18 cellular contexts compared by ENCODE assay signal in genomic region chr1:156868341-156868740, GRCh38. TPM values are rescaled to one million over a fixed set of nuclear protein-coding genes. Genes with fewer than 3 reads are reported as not detected.
DNase-seq lines count a peak whose midpoint lies in the region; ATAC-seq and TF ChIP-seq lines count a peak whose summit lies in the region.
"Had no signal": no experiment of that assay in that cellular context is flagged by ENCODE, and none has a peak within 500 bp of the region (broad histone marks: within the 10 kb centered on the region; RNA-seq: fewer than 3 reads in every experiment).

No MANE protein-coding gene starts in this region.

- H3K4me3 ChIP-seq in IMR-90 (ENCODE audit: insufficient read depth, low read depth, low read length) (no peak overlapping the region), OCI-LY3 (ENCODE audit: low read length) (no peak overlapping the region)
- H3K4me3 ChIP-seq: GM23248 had no signal

- H2BK5ac ChIP-seq in IMR-90 (ENCODE audit: low read depth, low read length, poor library complexity, severe bottlenecking), result no peak overlapping the region

- intact Hi-C loops in IMR-90 (cut with micrococcal nuclease), result no loop called here

- H2AFZ ChIP-seq in IMR-90 (replicated peaks; ENCODE audit: low read length, poor library complexity) (no peak overlapping the region), OCI-LY3 (ENCODE audit: low read depth, low read length) (no peak overlapping the region)
- H2AFZ ChIP-seq: GM23248 had no signal

- no peak overlapping the region for H2AK9ac ChIP-seq in IMR-90 (replicated peaks; ENCODE audit: low read depth, low read length, poor library complexity)

- H2AK5ac ChIP-seq in IMR-90 (ENCODE audit: low read depth, low read length), result peak overlapping the region; percentile 21; the same call in 1 of the 2 replicates

- dilution Hi-C loops in IMR-90 (cut with HindIII; ENCODE audit: low sequenced_read_pairs, unreplicated experiment), result no loop called here

- peaks cover 62% of the 10 kb centered on the region for H3K4me1 Mint-ChIP-seq in glutamatergic neuron (ENCODE audit: low read depth, unreplicated experiment)
- peaks cover 77% of the 10 kb centered on the region for H3K4me1 Mint-ChIP-seq in nephron progenitor cell

- no peak overlapping the region for H2BK15ac ChIP-seq in IMR-90 (ENCODE audit: low read depth, low read length)

- H3K27me3 Mint-ChIP-seq in glutamatergic neuron (ENCODE audit: unreplicated experiment), result peaks cover 17% of the 10 kb centered on the region
- peaks cover 36% of the 10 kb centered on the region for H3K27me3 Mint-ChIP-seq in nephron progenitor cell (ENCODE audit: low read depth, poor library complexity)

- no peak overlapping the region for H3K23ac ChIP-seq in IMR-90 (ENCODE audit: low read depth, low read length)

- no peaks in the 10 kb centered on the region for H3K9me3 ChIP-seq in IMR-90 (ENCODE audit: control insufficient read depth, insufficient read depth, low read length)
- H3K9me3 ChIP-seq in OCI-LY3 (ENCODE audit: insufficient read depth, low read length), result no peaks in the 10 kb centered on the region

- no TSS peak for BruUV-seq in IMR-90 (replicated peaks; lab: Mats Ljungman, UMichigan)

- 80% methylated on average over 7 of the region's 13 CpGs; no CpG with 5 or more reads in 1 of the 2 experiments for WGBS in IMR-90 (ENCODE audit: extremely low coverage in 2 of 2, insufficient read length in 1 of 2), 2 experiments

- H3K27ac ChIP-seq in IMR-90 (ENCODE audit: insufficient read depth, low read length) (no peak overlapping the region), OCI-LY3 (ENCODE audit: low read length) (no peak overlapping the region)
- H3K27ac ChIP-seq: GM23248 had no signal

- no peaks in the 10 kb centered on the region for H3K79me1 ChIP-seq in IMR-90 (ENCODE audit: low read depth in 1 of 2, low read length in 2 of 2)

- no peak overlapping the region for H3K14ac ChIP-seq in IMR-90 (replicated peaks; ENCODE audit: low read depth, low read length)

- TF ChIP-seq RAD21 in IMR-90 (IDR thresholded peaks at IDR 0.05; ENCODE audit: low read length), result no peak

- H3K4ac ChIP-seq in IMR-90 (ENCODE audit: low read depth, low read length), result no peak overlapping the region

- DNase-seq in NCI-H524 (lab: John Stamatoyannopoulos, UW) (peak; percentile 14 to 53), NCI-H524 treated with DMSO at 0.1 percent for 48 hours (lab: John Stamatoyannopoulos, UW) (no peak), IMR-90 (no peak), glutamatergic neuron (no peak), nephron progenitor cell (no peak), NCI-H2107 (lab: John Stamatoyannopoulos, UW) (no peak)
- DNase-seq: C1 segment of cervical spinal cord, GF-D8, GM23248, Kasumi-1, NCI-H2081, NCI-H774, SHP77 treated with DMSO at 0.1 percent for 48 hours, T-helper 17 cell had no signal

- no peak overlapping the region for H2BK20ac ChIP-seq in IMR-90 (ENCODE audit: low read depth, low read length)

- H3K56ac ChIP-seq in IMR-90 (ENCODE audit: extremely low read depth, insufficient read depth, low read length), result no peak overlapping the region; the same call in 1 of the 2 replicates

- H3K4me1 ChIP-seq in IMR-90 (ENCODE audit: control insufficient read depth, insufficient read depth, low read length), result peaks cover 6% of the 10 kb centered on the region
- peaks cover 2% of the 10 kb centered on the region; the same call in 1 of the 2 replicates for H3K4me1 ChIP-seq in OCI-LY3 (ENCODE audit: low read length)

- no peak overlapping the region for H4K5ac ChIP-seq in IMR-90 (ENCODE audit: low read depth, low read length)

- H3K36me3 ChIP-seq in IMR-90 (ENCODE audit: control insufficient read depth, insufficient read depth, low read length) (no peaks in the 10 kb centered on the region), OCI-LY3 (replicated peaks; ENCODE audit: low read depth, low read length) (no peaks in the 10 kb centered on the region)

- POLR2A ChIA-PET in IMR-90 (lab: Charles Lee; ENCODE audit: unreplicated experiment), result no interaction called here

- no peak for TF ChIP-seq CTCF in IMR-90 (conservative IDR thresholded peaks at IDR 0.05; ENCODE audit: low read depth, low read length)
- 0 out of 2 replicates have a peak, but pooled peaks have one; percentile 5 for TF ChIP-seq CTCF in OCI-LY3 (IDR thresholded peaks at IDR 0.05; ENCODE audit: low read depth, low read length)
- no peak for TF ChIP-seq CTCF in glutamatergic neuron (IDR thresholded peaks at IDR 0.05; ENCODE audit: partially characterized antibody, unreplicated experiment)
- no peak for TF ChIP-seq CTCF in nephron progenitor cell (IDR thresholded peaks at IDR 0.05)

- CTCF ChIA-PET in IMR-90 (lab: Yijun Ruan, JAX), result no interaction called here

- H4K8ac ChIP-seq in IMR-90 (ENCODE audit: low read depth in 2 of 2, low read length in 2 of 2), result no peak overlapping the region

- H2BK120ac ChIP-seq in IMR-90 (ENCODE audit: low read depth, low read length), result no peak overlapping the region

- H3K27me3 ChIP-seq in IMR-90 (ENCODE audit: control insufficient read depth, insufficient read depth, low read length) (peaks cover 36% of the 10 kb centered on the region), OCI-LY3 (ENCODE audit: low read depth, low read length) (peaks cover 25% of the 10 kb centered on the region)

- no peak overlapping the region for H3K27ac Mint-ChIP-seq in glutamatergic neuron (ENCODE audit: unreplicated experiment)
- H3K27ac Mint-ChIP-seq in nephron progenitor cell, result no peak overlapping the region

- H3K4me2 ChIP-seq in IMR-90 (ENCODE audit: low read depth, low read length), result no peak overlapping the region
- no peak overlapping the region for H3K4me2 ChIP-seq in OCI-LY3 (ENCODE audit: low read length)

- H3K18ac ChIP-seq in IMR-90 (ENCODE audit: low read depth, low read length), result no peak overlapping the region

- ATAC-seq in IMR-90 (ENCODE audit: low read depth), result no peak
- ATAC-seq in HG02588 (IDR thresholded peaks at IDR 0.05; ENCODE audit: unreplicated experiment), result no peak
- ATAC-seq: T-helper 17 cell had no signal

- H3K36me3 Mint-ChIP-seq in glutamatergic neuron (ENCODE audit: unreplicated experiment), result no peaks in the 10 kb centered on the region
- no peaks in the 10 kb centered on the region for H3K36me3 Mint-ChIP-seq in nephron progenitor cell (ENCODE audit: low read depth)

- TF ChIP-seq POLR2A in IMR-90 (IDR thresholded peaks at IDR 0.05; ENCODE audit: low read depth, low read length), result no peak

- H3K9me3 Mint-ChIP-seq in glutamatergic neuron (ENCODE audit: unreplicated experiment) (peaks cover 23% of the 10 kb centered on the region), nephron progenitor cell (no peaks in the 10 kb centered on the region)

- H3K9ac ChIP-seq in IMR-90 (ENCODE audit: low read depth, low read length) (no peak overlapping the region), OCI-LY3 (ENCODE audit: low read length) (no peak overlapping the region)
- H3K9ac ChIP-seq: GM23248 had no signal

- H3K4me3 Mint-ChIP-seq in glutamatergic neuron (ENCODE audit: unreplicated experiment) (peak overlapping the region; percentile 81), nephron progenitor cell (no peak overlapping the region)

- H4K91ac ChIP-seq in IMR-90 (ENCODE audit: insufficient read depth, low read depth, low read length), result no peak overlapping the region

- no peaks in the 10 kb centered on the region for H3K79me2 ChIP-seq in OCI-LY3 (ENCODE audit: low read length)

- peaks cover 8% of the 10 kb centered on the region; the same call in 1 of the 2 replicates for H4K20me1 ChIP-seq in IMR-90 (ENCODE audit: insufficient read depth, low read length)
- H4K20me1 ChIP-seq in OCI-LY3 (ENCODE audit: insufficient read depth, low read length), result no peaks in the 10 kb centered on the region

- peaks cover 3% of the 10 kb centered on the region; the same call in 1 of the 2 replicates for H3K9me1 ChIP-seq in IMR-90 (ENCODE audit: insufficient read depth, low read length)

- in situ Hi-C loops in IMR-90 (cut with MboI; ENCODE audit: low sequenced_read_pairs), result no loop called here

TF ChIP-seq in IMR-90, 13 proteins besides CTCF, POLR2A, EP300 and RAD21 (continues in another document):
- no peak for TF ChIP-seq CHD1 (IDR thresholded peaks at IDR 0.05; ENCODE audit: low read depth, low read length)
- no peak for TF ChIP-seq BHLHE40 (IDR thresholded peaks at IDR 0.05; ENCODE audit: low read depth, low read length)
- TF ChIP-seq USF2 (IDR thresholded peaks at IDR 0.05; ENCODE audit: low read depth, low read length), result no peak

RNA-seq across cellular contexts. Expression of gene NTRK1, which starts 7.7 kb away (rescaled TPM):
- total RNA-seq in IMR-90 (2012; rRNA removed) (not detected in 2 replicates), glutamatergic neuron (ENCODE audit: unreplicated experiment) (296 TPM)
- polyA plus RNA-seq in IMR-90 (2012; rRNA removed), result 0.03 TPM in 1 of 2 replicates, not detected in the other
- polyA plus RNA-seq in IMR-90 (2012; cell fraction: cytosol; rRNA removed), result 0.02 TPM in 1 of 2 replicates, not detected in the other
- 0.07 and 0.11 TPM in 2 replicates for polyA plus RNA-seq in IMR-90 (2012; cell fraction: nucleus; rRNA removed; ENCODE audit: low replicate concordance)

RNA-seq across cellular contexts. Expression of gene INSRR, which starts 9.4 kb away (rescaled TPM):
- total RNA-seq in IMR-90 (2012; rRNA removed) (not detected in 2 replicates), glutamatergic neuron (ENCODE audit: unreplicated experiment) (6.9 TPM)
- polyA plus RNA-seq in IMR-90 (2012; rRNA removed), result not detected in 2 replicates
- polyA plus RNA-seq in IMR-90 (2012; cell fraction: cytosol; rRNA removed), result not detected in 2 replicates
- polyA plus RNA-seq in IMR-90 (2012; cell fraction: nucleus; rRNA removed; ENCODE audit: low replicate concordance), result not detected in 2 replicates
- total RNA-seq: A172, Daoy, GM23248, T-helper 17 cell had no signal

RNA-seq across cellular contexts. Expression of gene PEAR1, which starts 25.2 kb away (rescaled TPM):
- total RNA-seq in IMR-90 (2012; rRNA removed) (2.0 and 2.8 TPM in 2 replicates), glutamatergic neuron (ENCODE audit: unreplicated experiment) (1.2 TPM)
- polyA plus RNA-seq in IMR-90 (2012; rRNA removed), result 44.4 and 52.1 TPM in 2 replicates
- polyA plus RNA-seq in IMR-90 (2012; cell fraction: cytosol; rRNA removed), result 21.9 and 40.2 TPM in 2 replicates
- 199 and 366 TPM in 2 replicates for polyA plus RNA-seq in IMR-90 (2012; cell fraction: nucleus; rRNA removed; ENCODE audit: low replicate concordance)

RNA-seq across cellular contexts. Expression of gene SH2D2A, which starts 51.7 kb away (rescaled TPM):
- total RNA-seq in IMR-90 (2012; rRNA removed) (0.28 TPM in 1 of 2 replicates, not detected in the other), glutamatergic neuron (ENCODE audit: unreplicated experiment) (0.86 TPM)
- polyA plus RNA-seq in IMR-90 (2012; rRNA removed), result 0.23 TPM in 1 of 2 replicates, not detected in the other
- 0.14 TPM in 1 of 2 replicates, not detected in the other for polyA plus RNA-seq in IMR-90 (2012; cell fraction: cytosol; rRNA removed)
- polyA plus RNA-seq in IMR-90 (2012; cell fraction: nucleus; rRNA removed; ENCODE audit: low replicate concordance), result 0.45 and 1.4 TPM in 2 replicates
- total RNA-seq: GM23248 had no signal

RNA-seq across cellular contexts. Expression of gene LRRC71, which starts 52.1 kb away (rescaled TPM):
- not detected in 2 replicates for total RNA-seq in IMR-90 (2012; rRNA removed)
- polyA plus RNA-seq in IMR-90 (2012; rRNA removed), result 0.47 and 0.50 TPM in 2 replicates
- polyA plus RNA-seq in IMR-90 (2012; cell fraction: cytosol; rRNA removed), result 0.07 TPM in 1 of 2 replicates, not detected in the other
- polyA plus RNA-seq in IMR-90 (2012; cell fraction: nucleus; rRNA removed; ENCODE audit: low replicate concordance), result 2.9 and 4.0 TPM in 2 replicates
- total RNA-seq in glutamatergic neuron (ENCODE audit: unreplicated experiment), result not detected
- total RNA-seq: A172, Daoy, T-helper 17 cell had no signal
- polyA plus RNA-seq: GM23248 had no signal

Comparison
In these comparisons a context has a peak if more than half of its experiments do, and no peak if none do; other contexts are left out.
1. DNase-seq: peak in NCI-H524 (2 of 2); none in NCI-H524 treated with DMSO at 0.1 percent for 48 hours (single experiment), IMR-90 (single experiment), glutamatergic neuron (single experiment), nephron progenitor cell (single experiment) and NCI-H2107 (single experiment).
2. RNA of gene NTRK1, which starts 7.7 kb away (total RNA-seq): 296 TPM in glutamatergic neuron (single experiment); not detected in IMR-90; every median in the first group is over 100 times any median in the second.